ENCODE assay signal across 15 cellular contexts in genomic region chr2:233243348-233243747, GRCh38.
"Had no signal": no experiment of that assay in that cellular context is flagged by ENCODE, and none has a peak within 500 bp of the region (broad histone marks: within the 10 kb centered on the region; RNA-seq: fewer than 3 reads in every experiment).

No MANE protein-coding gene starts in this region.

- H3K27me3 ChIP-seq: cardiac muscle cell, dorsolateral prefrontal cortex, tibial nerve, vagina had no signal

- H3K27me3 Mint-ChIP-seq: naive B cell; stimulated activated naive B cell treated with anti-CD40 and anti-IgM and Interleukin-4, amounts not matched to agents 10 μg/mL and 1 μg/mL and 100 μg/mL, for 72 hours had no signal

- H3K27ac ChIP-seq: cardiac muscle cell, tibial nerve, vagina had no signal

- H3K9me3 ChIP-seq: tibial nerve, vagina had no signal

- ATAC-seq: activated T-cell treated with anti-CD3 and anti-CD28 coated beads, Interleukin-2, amount 50 U/mL, for 72 hours had no signal

- H3K4me1 ChIP-seq: vagina had no signal

- DNase-seq: activated CD4-positive, alpha-beta T cell treated with anti-CD3 and anti-CD28 coated beads, Interleukin-2, amount 50 U/mL, for 4 hours; activated gamma-delta T cell treated with Interleukin-2 at 50 U/mL for 16 hours; activated T-cell treated with anti-CD3 and anti-CD28 coated beads, Interleukin-2, amount 50 U/mL, for 72 hours; dorsolateral prefrontal cortex; mammary epithelial cell; naive B cell; posterior cingulate gyrus; retina; stimulated activated CD4-positive, alpha-beta T cell treated with anti-CD3 and anti-CD28 coated beads, Interleukin-2, amount 100 ng/mL, for 48 hours; stimulated activated naive B cell treated with anti-CD40 and anti-IgM and Interleukin-4, amounts not matched to agents 10 μg/mL and 1 μg/mL and 100 μg/mL, for 72 hours; substantia nigra; T1000 had no signal

- H3K4me3 Mint-ChIP-seq: activated T-cell treated with anti-CD3 and anti-CD28 coated beads, Interleukin-2, amount 50 U/mL, for 72 hours; stimulated activated naive B cell treated with anti-CD40 and anti-IgM and Interleukin-4, amounts not matched to agents 10 μg/mL and 1 μg/mL and 100 μg/mL, for 72 hours had no signal

- H3K36me3 ChIP-seq: cardiac muscle cell, tibial nerve, vagina had no signal

- H3K36me3 Mint-ChIP-seq: naive B cell had no signal

- H3K27ac Mint-ChIP-seq: activated T-cell treated with anti-CD3 and anti-CD28 coated beads, Interleukin-2, amount 50 U/mL, for 72 hours; stimulated activated naive B cell treated with anti-CD40 and anti-IgM and Interleukin-4, amounts not matched to agents 10 μg/mL and 1 μg/mL and 100 μg/mL, for 72 hours had no signal

- H3K9me3 Mint-ChIP-seq: stimulated activated naive B cell treated with anti-CD40 and anti-IgM and Interleukin-4, amounts not matched to agents 10 μg/mL and 1 μg/mL and 100 μg/mL, for 72 hours had no signal

- H3K4me3 ChIP-seq: cardiac muscle cell, tibial nerve, vagina had no signal
